8 cellular contexts compared by ENCODE assay signal in genomic region chr20:18566892-18567738, GRCh38. TPM values are rescaled to one million over a fixed set of nuclear protein-coding genes. Genes with fewer than 3 reads are reported as not detected.
A peak's percentile ranks its signal among the peaks of the same experiment; 100 is the strongest.
DNase-seq lines count a peak whose midpoint lies in the region; ATAC-seq and TF ChIP-seq lines count a peak whose summit lies in the region.

Gene SMIM26, plus strand, starts transcription at chr20:18567432. Its CDS starts 47 bp downstream, at chr20:18567479.

- CTCF ChIA-PET in Panc1 (lab: Charles Lee): interaction anchor here (0.7 kb wide), 1 partner anchor 32 kb away, joined by 5 read pairs; no protein-coding TSS in a partner anchor

- H3K27me3 ChIP-seq in Panc1 (ENCODE audit: control insufficient read depth, insufficient read depth, low read length): no peaks in the 10 kb centered on the region
- no peaks in the 10 kb centered on the region for H3K27me3 ChIP-seq in muscle layer of duodenum (ENCODE audit: low read depth, low read length)

- ATAC-seq in GM21723 (IDR thresholded peaks at IDR 0.05; ENCODE audit: unreplicated experiment) (peak; percentile 98), Panc1 (peak; percentile 100), esophagus mucosa (peak; percentile 99)
- ATAC-seq in activated T-cell treated with anti-CD3 and anti-CD28 coated beads, Interleukin-2, amount 50 U/mL, for 4 hours: peak; percentile 99

- peaks cover 3% of the 10 kb centered on the region for H3K9me3 Mint-ChIP-seq in activated T-cell treated with anti-CD3 and anti-CD28 coated beads, Interleukin-2, amount 50 U/mL, for 4 hours

- H3K27ac ChIP-seq in Panc1 (ENCODE audit: low read length) (peak within 1 kb of the TSS; percentile 82), muscle layer of duodenum (ENCODE audit: low read length) (peak within 1 kb of the TSS; percentile 94)

- no peak for TF ChIP-seq CTCF in Panc1 (IDR thresholded peaks at IDR 0.05)

- intact Hi-C loops in Panc1 (cut with micrococcal nuclease; ENCODE audit: unreplicated experiment): no loop called here

- H3K4me3 Mint-ChIP-seq in activated T-cell treated with anti-CD3 and anti-CD28 coated beads, Interleukin-2, amount 50 U/mL, for 4 hours: peak within 1 kb of the TSS; percentile 94

- H3K36me3 ChIP-seq in Panc1 (ENCODE audit: control insufficient read depth, insufficient read depth, low read length) (peaks cover 7% of the 10 kb centered on the region; the same call in 1 of the 2 replicates), muscle layer of duodenum (ENCODE audit: control insufficient read depth in 1 of 2, insufficient read depth in 2 of 2, low read length in 2 of 2) (peaks cover 13 to 20% of the 10 kb centered on the region in 2 donors)

- H3K4me1 ChIP-seq in Panc1 (ENCODE audit: control insufficient read depth, insufficient read depth, low read length) (no peaks in the 10 kb centered on the region), muscle layer of duodenum (ENCODE audit: control insufficient read depth in 1 of 2, insufficient read depth in 2 of 2, low read length in 2 of 2) (peaks cover 0 to 3% of the 10 kb centered on the region in 2 donors)

- in situ Hi-C loops in Panc1 (cut with HindIII; ENCODE audit: low pct_unique_long_range_greater_than_20kb, low sequenced_read_pairs): no loop called here

- POLR2A ChIA-PET in Panc1 (lab: Charles Lee): interaction anchor here (0.6 to 0.8 kb wide), 2 partner anchors 60 to 215 kb away, joined by 4 to 5 read pairs; partner anchors contain the start of gene SEC23B

- no peaks in the 10 kb centered on the region for H3K9me3 ChIP-seq in Panc1 (ENCODE audit: control insufficient read depth, insufficient read depth, low read depth, low read length)
- no peaks in the 10 kb centered on the region for H3K9me3 ChIP-seq in muscle layer of duodenum (ENCODE audit: control insufficient read depth in 1 of 2, low read length in 2 of 2)

- peak; percentile 98 for DNase-seq in DMS53 (lab: John Stamatoyannopoulos, UW)
- peak; percentile 89 for DNase-seq in KG1 (lab: John Stamatoyannopoulos, UW)
- peak; percentile 87 for DNase-seq in Panc1 (ENCODE audit: low read depth, low spot score)
- DNase-seq in activated T-cell treated with anti-CD3 and anti-CD28 coated beads, Interleukin-2, amount 50 U/mL, for 4 hours: peak; percentile 90
- DNase-seq in stimulated activated CD8-positive, alpha-beta memory T cell treated with anti-CD3 and anti-CD28 coated beads, Interleukin-7, amount 100 ng/mL, for 4 hours (ENCODE audit: low read depth in 2 of 2): peak; percentile 88 to 90

- peaks cover 15% of the 10 kb centered on the region for H3K4me1 Mint-ChIP-seq in activated T-cell treated with anti-CD3 and anti-CD28 coated beads, Interleukin-2, amount 50 U/mL, for 4 hours (ENCODE audit: low read depth)

- no peaks in the 10 kb centered on the region for H3K27me3 Mint-ChIP-seq in activated T-cell treated with anti-CD3 and anti-CD28 coated beads, Interleukin-2, amount 50 U/mL, for 4 hours (ENCODE audit: low read depth)

- H3K4me3 ChIP-seq in Panc1 (ENCODE audit: low read depth in 2 of 2, low read length in 2 of 2): peak within 1 kb of the TSS; percentile 84 to 90
- H3K4me3 ChIP-seq in muscle layer of duodenum (ENCODE audit: low read depth in 1 of 2, low read length in 2 of 2): peak within 1 kb of the TSS; percentile 75 to 93

- H3K36me3 Mint-ChIP-seq in activated T-cell treated with anti-CD3 and anti-CD28 coated beads, Interleukin-2, amount 50 U/mL, for 4 hours (ENCODE audit: insufficient read depth): peaks cover 26% of the 10 kb centered on the region

- BruUV-seq in Panc1 (replicated peaks; lab: Mats Ljungman, UMichigan): TSS peak; percentile 98

RNA-seq across cellular contexts. Expression of gene SMIM26, which starts in this region (rescaled TPM):
- total RNA-seq in Panc1 (2021; ENCODE audit: unreplicated experiment): 54.6 TPM
- polyA plus RNA-seq in Panc1 (2012; ENCODE audit: insufficient read length): 91.3 TPM
- 10 to 100 TPM; 61.3 to 65.5 (median 61.6) TPM for total RNA-seq in activated T-cell treated with anti-CD3 and anti-CD28 coated beads, Interleukin-2, amount 50 U/mL, for 4 hours
- 57.7 TPM for total RNA-seq in esophagus mucosa

Comparison
In these comparisons a context has a peak if more than half of its experiments do, and no peak if none do; other contexts are left out.
1. Peak in every context shown above with its lines: DNase-seq, ATAC-seq, H3K4me3 ChIP-seq and H3K27ac ChIP-seq.